ENCODE assay signal across 1 cellular context in the genomic region with DNA sequence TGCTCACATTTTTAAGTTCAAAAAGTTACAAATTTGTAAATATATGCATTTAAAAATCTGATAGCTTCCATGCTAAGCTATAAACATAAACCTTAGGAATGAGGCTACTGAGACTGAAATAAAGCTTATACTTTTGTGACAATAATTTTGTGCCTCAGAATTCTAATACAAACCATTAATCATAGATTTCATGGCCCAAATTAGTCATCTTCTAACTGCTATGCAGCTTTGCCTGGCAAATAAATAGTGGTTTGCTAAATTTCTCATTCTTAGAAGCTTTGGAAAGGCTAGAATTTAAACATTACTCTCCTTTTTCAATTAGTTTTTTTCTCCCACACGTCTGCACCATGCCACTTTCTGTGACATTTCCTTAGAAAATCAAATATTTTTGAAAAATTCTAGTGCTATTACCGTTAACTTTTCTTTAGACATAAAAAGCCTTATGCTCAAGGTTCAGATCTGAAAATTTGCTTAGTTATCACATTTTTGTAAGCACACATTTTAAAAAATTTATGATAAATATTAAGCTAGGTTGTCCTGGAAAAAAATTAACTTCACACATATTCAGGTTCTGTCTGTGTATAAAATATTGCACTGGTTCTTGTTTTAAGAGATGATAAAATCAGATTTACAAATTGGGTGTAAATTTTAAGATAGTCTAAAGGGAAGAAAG.
TF ChIP-seq lines count a peak whose summit lies in the region.

No MANE protein-coding gene starts in this region.

TF ChIP-seq in IMR-90, 13 proteins besides CTCF, POLR2A, EP300 and RAD21:
- TF ChIP-seq CHD1 (IDR thresholded peaks at IDR 0.05; ENCODE audit: low read depth, low read length) (no peak), SMC3 (IDR thresholded peaks at IDR 0.05; ENCODE audit: low read depth, low read length) (no peak), MAFK (IDR thresholded peaks at IDR 0.05; ENCODE audit: low read depth, low read length) (peak; percentile 72)
